Comparison of ENCODE assay signal across 11 cellular contexts in the genomic region with DNA sequence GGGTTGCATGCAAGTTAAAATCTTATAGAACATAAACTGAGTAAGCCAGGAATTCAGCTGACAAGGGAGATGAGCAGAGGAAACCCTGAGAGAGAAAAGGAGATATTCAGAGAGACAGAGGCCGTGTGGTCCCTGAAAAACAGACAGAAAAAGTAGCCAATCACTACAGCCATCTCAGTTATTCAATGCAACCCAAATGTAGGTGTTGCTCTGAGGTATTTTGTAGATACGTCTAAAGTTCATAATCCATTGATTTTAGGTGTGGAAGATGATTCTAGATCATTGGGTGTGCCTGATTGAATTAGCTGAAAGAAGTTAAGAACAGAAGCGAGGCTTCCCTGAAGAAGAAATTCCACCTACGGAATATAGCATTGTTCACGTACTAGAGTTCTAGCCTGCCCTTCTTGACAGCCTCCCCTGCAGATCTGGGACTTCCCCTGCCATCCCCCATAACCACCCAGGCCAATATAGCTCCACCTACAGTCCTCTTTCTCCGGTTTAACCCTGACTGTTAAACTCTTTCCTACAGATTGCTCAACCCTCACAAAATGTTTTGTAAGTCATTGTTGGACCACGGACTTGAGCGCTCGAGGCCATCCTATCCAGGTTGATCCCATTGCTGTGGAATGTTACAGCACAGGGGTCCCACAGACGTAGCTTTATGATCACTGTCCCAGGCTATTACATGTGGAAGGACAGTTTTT. TPM values are rescaled to one million over a fixed set of nuclear protein-coding genes. Genes with fewer than 3 reads are reported as not detected.
A peak's percentile ranks its signal among the peaks of the same experiment; 100 is the strongest.
DNase-seq lines count a peak whose midpoint lies in the region; ATAC-seq, FAIRE-seq and TF ChIP-seq lines count a peak whose summit lies in the region.
"Had no signal": no experiment of that assay in that cellular context is flagged by ENCODE, and none has a peak within 500 bp of the region (broad histone marks: within the 10 kb centered on the region; RNA-seq: fewer than 3 reads in every experiment).

No MANE protein-coding gene starts in this region.

- H3K9ac ChIP-seq in OCI-LY1 (ENCODE audit: low read length) (peak overlapping the region; percentile 67), HepG2 (ENCODE audit: insufficient read depth, low read depth, low read length) (no peak overlapping the region), SK-N-SH (no peak overlapping the region)

- DNase-seq in GM12892 (ENCODE audit: insufficient read length): peak; percentile 36
- peak; percentile 7 for DNase-seq in HCEC 1CT
- DNase-seq in HepG2 (ENCODE audit: low spot score): peak; percentile 76
- no peak for DNase-seq in left ventricle myocardium superior
- DNase-seq in SK-N-SH: no peak
- no peak for DNase-seq in nucleus accumbens (lab: John Stamatoyannopoulos, UW)
- no peak for DNase-seq in kidney tubule cell (ENCODE audit: low spot score)
- DNase-seq: RPMI8226 had no signal

- TF ChIP-seq POLR2A in GM12892 (IDR thresholded peaks at IDR 0.05; ENCODE audit: low read depth, low read length) (no peak), HepG2 (IDR thresholded peaks at IDR 0.05; ENCODE audit: insufficient read depth in 1 of 2, low read depth in 2 of 2, low read length in 2 of 2) (no peak)

- FAIRE-seq in GM12892 (lab: Jason Lieb, UNC) (peak; percentile 94), HepG2 (lab: Jason Lieb, UNC) (peak; percentile 64)

- H3K79me2 ChIP-seq in OCI-LY1 (ENCODE audit: insufficient read depth, low read length) (no peaks in the 10 kb centered on the region), HepG2 (ENCODE audit: insufficient read depth, low read length) (no peaks in the 10 kb centered on the region), SK-N-SH (ENCODE audit: insufficient read depth) (no peaks in the 10 kb centered on the region)

- no peaks in the 10 kb centered on the region for H3K9me3 ChIP-seq in OCI-LY1 (ENCODE audit: low read length)
- no peaks in the 10 kb centered on the region for H3K9me3 ChIP-seq in HepG2 (ENCODE audit: low read length)
- H3K9me3 ChIP-seq in SK-N-SH: no peaks in the 10 kb centered on the region

- WGBS in HepG2 (ENCODE audit: low lambda C conversion rate): 6% methylated on average over 10 of the region's 10 CpGs
- 22% methylated on average over 10 of the region's 10 CpGs for WGBS in SK-N-SH (ENCODE audit: low lambda C conversion rate)

- H3K36me3 ChIP-seq in OCI-LY1 (ENCODE audit: insufficient read depth, low read length) (no peaks in the 10 kb centered on the region), HepG2 (replicated peaks in 1 of 2; ENCODE audit: control insufficient read depth in 1 of 2, insufficient read depth in 2 of 2, low read length in 2 of 2) (no peaks in the 10 kb centered on the region), SK-N-SH (replicated peaks in 1 of 2; ENCODE audit: control insufficient read depth in 1 of 2, insufficient read depth in 2 of 2, low read length in 1 of 2) (no peaks in the 10 kb centered on the region)

- no TSS peak for BruUV-seq in HepG2 (replicated peaks; lab: Mats Ljungman, UMichigan)

- H3K4me2 ChIP-seq in OCI-LY1 (ENCODE audit: low read length) (peak overlapping the region; percentile 81), HepG2 (ENCODE audit: low read depth, low read length) (no peak overlapping the region), SK-N-SH (no peak overlapping the region)

- H3F3A ChIP-seq in OCI-LY1 (ENCODE audit: insufficient read depth, low read length) (0 out of 2 replicates have a peak, but pooled peaks cover 2% of the 10 kb centered on the region), SK-N-SH (replicated peaks; ENCODE audit: insufficient read depth) (no peaks in the 10 kb centered on the region)

- in situ Hi-C loops in HepG2 (cut with HindIII; ENCODE audit: extremely low pct_ligation_motif_present, low pct_unique_long_range_greater_than_20kb): no loop called here

- intact Hi-C loops in HepG2 (cut with micrococcal nuclease; ENCODE audit: unreplicated experiment) (no loop called here), left ventricle myocardium superior (cut with micrococcal nuclease) (no loop called here)

- CTCF ChIA-PET in HepG2 (lab: Yijun Ruan, JAX; ENCODE audit: low intra/inter-chr PET ratio, low total read pairs) (no interaction called here), SK-N-SH (lab: Yijun Ruan, JAX) (interaction anchor here (1.4 to 4.3 kb wide), 4 partner anchors 11 to 47 kb away, joined by 3 to 18 read pairs (median 4); no protein-coding TSS in a partner anchor)

- H3K9me2 ChIP-seq in OCI-LY1 (ENCODE audit: low read depth, low read length) (no peaks in the 10 kb centered on the region), SK-N-SH (no peaks in the 10 kb centered on the region)

- no peak for TF ChIP-seq EP300 in HepG2 (IDR thresholded peaks at IDR 0.05; ENCODE audit: low read depth in 2 of 2, low read length in 2 of 2)
- TF ChIP-seq EP300 in HepG2 (CRISPR knock-in tag; IDR thresholded peaks at IDR 0.05; ENCODE audit: borderline replicate concordance): no peak
- no peak for TF ChIP-seq EP300 in SK-N-SH (IDR thresholded peaks at IDR 0.05; ENCODE audit: borderline replicate concordance in 1 of 2, low read depth in 1 of 2, low read length in 1 of 2)

- TF ChIP-seq CTCF in OCI-LY1 (IDR thresholded peaks at IDR 0.05; ENCODE audit: low read length) (peak; percentile 59), HepG2 (CRISPR knock-in tag; IDR thresholded peaks at IDR 0.05) (peak; percentile 55), SK-N-SH (IDR thresholded peaks at IDR 0.05) (no peak)

- H3K27ac ChIP-seq in OCI-LY1 (ENCODE audit: low read depth, low read length, poor library complexity, severe bottlenecking): peak overlapping the region; percentile 83
- no peak overlapping the region for H3K27ac ChIP-seq in HepG2 (ENCODE audit: extremely low read length, insufficient read depth, low read length)
- no peak overlapping the region for H3K27ac ChIP-seq in SK-N-SH (ENCODE audit: low read depth in 2 of 2, low read length in 1 of 2)

- H3K27me3 ChIP-seq in OCI-LY1 (ENCODE audit: insufficient read depth, low read length) (no peaks in the 10 kb centered on the region), HepG2 (ENCODE audit: control insufficient read depth in 1 of 2, insufficient read depth in 2 of 2, low read length in 2 of 2) (no peaks in the 10 kb centered on the region), SK-N-SH (ENCODE audit: insufficient read depth) (peaks cover 7% of the 10 kb centered on the region; the same call in 1 of the 2 replicates)

- ATAC-seq in HepG2: peak; percentile 95
- no peak for ATAC-seq in left ventricle myocardium superior

- H3K4me1 ChIP-seq in OCI-LY1 (ENCODE audit: insufficient read depth, low read length, severe bottlenecking) (peaks cover 31% of the 10 kb centered on the region), HepG2 (ENCODE audit: insufficient read depth, low read length) (peaks cover 7% of the 10 kb centered on the region; the same call in 1 of the 2 replicates), SK-N-SH (ENCODE audit: control insufficient read depth in 1 of 2, insufficient read depth in 2 of 2, low read depth in 1 of 2, low read length in 1 of 2) (no peaks in the 10 kb centered on the region)

- POLR2A ChIA-PET in HepG2 (lab: Yijun Ruan, JAX): no interaction called here
- POLR2A ChIA-PET in SK-N-SH (lab: Yijun Ruan, JAX): no interaction called here

- H3K4me3 ChIP-seq in OCI-LY1 (ENCODE audit: low read depth, low read length, poor library complexity, severe bottlenecking) (peak overlapping the region; percentile 44), HepG2 (replicated peaks in 1 of 3; ENCODE audit: insufficient read depth in 1 of 3, low read depth in 2 of 3, low read length in 3 of 3) (no peak overlapping the region), SK-N-SH (ENCODE audit: low read depth in 2 of 2, low read length in 1 of 2) (no peak overlapping the region)

- H2AFZ ChIP-seq in OCI-LY1 (ENCODE audit: low read length) (peak overlapping the region; percentile 93; the same call in 1 of the 2 replicates), HepG2 (ENCODE audit: low read length) (no peak overlapping the region), SK-N-SH (ENCODE audit: low read depth) (no peak overlapping the region)

- H4K20me1 ChIP-seq in OCI-LY1 (ENCODE audit: insufficient read depth, low read length) (no peaks in the 10 kb centered on the region), HepG2 (ENCODE audit: insufficient read depth, low read length) (no peaks in the 10 kb centered on the region), SK-N-SH (ENCODE audit: insufficient read depth) (no peaks in the 10 kb centered on the region)

- TF ChIP-seq RAD21 in HepG2 (CRISPR knock-in tag; IDR thresholded peaks at IDR 0.05) (no peak), SK-N-SH (IDR thresholded peaks at IDR 0.05; ENCODE audit: low read length) (no peak)

RNA-seq across cellular contexts. Expression of gene AICDA, which starts 21.7 kb away (rescaled TPM):
- 159 TPM for polyA plus RNA-seq in GM12892 (2012; ENCODE audit: missing spikeins)
- not detected in 2 replicates for total RNA-seq in HepG2 (2016; rRNA removed; fragmentation: Illumina TruSeq; extraction: Trizol)
- not detected in 2 replicates for total RNA-seq in HepG2 (2016; cell fraction: cytosol; rRNA removed; fragmentation: Illumina TruSeq; extraction: Trizol; ENCODE audit: low read depth)
- total RNA-seq in HepG2 (2016; cell fraction: insoluble cytoplasmic fraction; rRNA removed; fragmentation: Illumina TruSeq; extraction: Trizol): not detected in 2 replicates
- not detected in 2 replicates for total RNA-seq in HepG2 (2016; cell fraction: membrane; rRNA removed; fragmentation: Illumina TruSeq; extraction: Trizol)
- total RNA-seq in HepG2 (2016; cell fraction: nucleus; rRNA removed; fragmentation: Illumina TruSeq; extraction: Trizol): not detected in 2 replicates
- not detected in 2 replicates for polyA plus RNA-seq in HepG2 (2011; rRNA removed)
- not detected in 2 replicates for polyA plus RNA-seq in HepG2 (2011; cell fraction: cytosol; rRNA removed)
- polyA plus RNA-seq in HepG2 (2011; cell fraction: nucleus; rRNA removed): not detected in 2 replicates
- polyA plus RNA-seq in HepG2 (2012): not detected in 2 replicates
- not detected in 2 replicates for polyA plus RNA-seq in HepG2 (2016; cell fraction: cytosol; fragmentation: Illumina TruSeq; extraction: Trizol; ENCODE audit: low read depth)
- polyA plus RNA-seq in HepG2 (2016; cell fraction: insoluble cytoplasmic fraction; fragmentation: Illumina TruSeq; extraction: Trizol; ENCODE audit: low read depth): not detected in 2 replicates
- not detected in 2 replicates for polyA plus RNA-seq in HepG2 (2016; cell fraction: membrane; fragmentation: Illumina TruSeq; extraction: Trizol; ENCODE audit: low read depth)
- polyA plus RNA-seq in HepG2 (2016; cell fraction: nucleus; fragmentation: Illumina TruSeq; extraction: Trizol; ENCODE audit: insufficient read depth, low read depth): not detected in 2 replicates
- polyA minus RNA-seq in HepG2 (2011; rRNA and poly(A)+ RNA removed; ENCODE audit: low replicate concordance): 0.30 TPM in 1 of 2 replicates, not detected in the other
- polyA minus RNA-seq in HepG2 (2011; cell fraction: cytosol; rRNA and poly(A)+ RNA removed): not detected in 2 replicates
- not detected in 2 replicates for polyA minus RNA-seq in HepG2 (2011; cell fraction: nucleus; rRNA and poly(A)+ RNA removed)
- total RNA-seq in left ventricle myocardium superior: not detected
- polyA plus RNA-seq in SK-N-SH (2012; rRNA removed): not detected in 2 replicates
- polyA plus RNA-seq in SK-N-SH (2012; cell fraction: cytosol; rRNA removed): not detected in 2 replicates
- not detected in 2 replicates for polyA plus RNA-seq in SK-N-SH (2012; cell fraction: nucleus; rRNA removed)
- total RNA-seq: activated naive CD4-positive, alpha-beta T cell treated with anti-CD3 and anti-CD28 coated beads, Interleukin-2, amount 50 U/mL, for 72 hours; glomerular endothelial cell had no signal

RNA-seq across cellular contexts. Expression of gene CLEC4E, which starts 50.3 kb away (rescaled TPM):
- polyA plus RNA-seq in GM12892 (2012; ENCODE audit: missing spikeins): not detected
- total RNA-seq in HepG2 (2016; rRNA removed; fragmentation: Illumina TruSeq; extraction: Trizol) (not detected in 2 replicates), left ventricle myocardium superior (2.5 TPM)
- not detected in 2 replicates for total RNA-seq in HepG2 (2016; cell fraction: cytosol; rRNA removed; fragmentation: Illumina TruSeq; extraction: Trizol; ENCODE audit: low read depth)
- total RNA-seq in HepG2 (2016; cell fraction: insoluble cytoplasmic fraction; rRNA removed; fragmentation: Illumina TruSeq; extraction: Trizol): not detected in 2 replicates
- total RNA-seq in HepG2 (2016; cell fraction: membrane; rRNA removed; fragmentation: Illumina TruSeq; extraction: Trizol): not detected in 2 replicates
- total RNA-seq in HepG2 (2016; cell fraction: nucleus; rRNA removed; fragmentation: Illumina TruSeq; extraction: Trizol): not detected in 2 replicates
- polyA plus RNA-seq in HepG2 (2011; rRNA removed) (not detected in 2 replicates), SK-N-SH (2012; rRNA removed) (not detected in 2 replicates)
- polyA plus RNA-seq in HepG2 (2011; cell fraction: cytosol; rRNA removed): not detected in 2 replicates
- not detected in 2 replicates for polyA plus RNA-seq in HepG2 (2011; cell fraction: nucleus; rRNA removed)
- not detected in 2 replicates for polyA plus RNA-seq in HepG2 (2012)
- not detected in 2 replicates for polyA plus RNA-seq in HepG2 (2016; cell fraction: cytosol; fragmentation: Illumina TruSeq; extraction: Trizol; ENCODE audit: low read depth)
- not detected in 2 replicates for polyA plus RNA-seq in HepG2 (2016; cell fraction: insoluble cytoplasmic fraction; fragmentation: Illumina TruSeq; extraction: Trizol; ENCODE audit: low read depth)
- polyA plus RNA-seq in HepG2 (2016; cell fraction: membrane; fragmentation: Illumina TruSeq; extraction: Trizol; ENCODE audit: low read depth): not detected in 2 replicates
- not detected in 2 replicates for polyA plus RNA-seq in HepG2 (2016; cell fraction: nucleus; fragmentation: Illumina TruSeq; extraction: Trizol; ENCODE audit: insufficient read depth, low read depth)
- not detected in 2 replicates for polyA minus RNA-seq in HepG2 (2011; rRNA and poly(A)+ RNA removed; ENCODE audit: low replicate concordance)
- polyA minus RNA-seq in HepG2 (2011; cell fraction: cytosol; rRNA and poly(A)+ RNA removed): not detected in 2 replicates
- not detected in 2 replicates for polyA minus RNA-seq in HepG2 (2011; cell fraction: nucleus; rRNA and poly(A)+ RNA removed)
- polyA plus RNA-seq in SK-N-SH (2012; cell fraction: cytosol; rRNA removed): not detected in 2 replicates
- polyA plus RNA-seq in SK-N-SH (2012; cell fraction: nucleus; rRNA removed): not detected in 2 replicates
- total RNA-seq: activated naive CD4-positive, alpha-beta T cell treated with anti-CD3 and anti-CD28 coated beads, Interleukin-2, amount 50 U/mL, for 72 hours had no signal

Comparison
In these comparisons a context has a peak if more than half of its experiments do, and no peak if none do; other contexts are left out.
1. DNase-seq: peak in GM12892 (single experiment), HCEC 1CT (single experiment) and HepG2 (single experiment); none in left ventricle myocardium superior (single experiment), SK-N-SH (single experiment), nucleus accumbens (0 of 56) and kidney tubule cell (single experiment).